In the genomic region with DNA sequence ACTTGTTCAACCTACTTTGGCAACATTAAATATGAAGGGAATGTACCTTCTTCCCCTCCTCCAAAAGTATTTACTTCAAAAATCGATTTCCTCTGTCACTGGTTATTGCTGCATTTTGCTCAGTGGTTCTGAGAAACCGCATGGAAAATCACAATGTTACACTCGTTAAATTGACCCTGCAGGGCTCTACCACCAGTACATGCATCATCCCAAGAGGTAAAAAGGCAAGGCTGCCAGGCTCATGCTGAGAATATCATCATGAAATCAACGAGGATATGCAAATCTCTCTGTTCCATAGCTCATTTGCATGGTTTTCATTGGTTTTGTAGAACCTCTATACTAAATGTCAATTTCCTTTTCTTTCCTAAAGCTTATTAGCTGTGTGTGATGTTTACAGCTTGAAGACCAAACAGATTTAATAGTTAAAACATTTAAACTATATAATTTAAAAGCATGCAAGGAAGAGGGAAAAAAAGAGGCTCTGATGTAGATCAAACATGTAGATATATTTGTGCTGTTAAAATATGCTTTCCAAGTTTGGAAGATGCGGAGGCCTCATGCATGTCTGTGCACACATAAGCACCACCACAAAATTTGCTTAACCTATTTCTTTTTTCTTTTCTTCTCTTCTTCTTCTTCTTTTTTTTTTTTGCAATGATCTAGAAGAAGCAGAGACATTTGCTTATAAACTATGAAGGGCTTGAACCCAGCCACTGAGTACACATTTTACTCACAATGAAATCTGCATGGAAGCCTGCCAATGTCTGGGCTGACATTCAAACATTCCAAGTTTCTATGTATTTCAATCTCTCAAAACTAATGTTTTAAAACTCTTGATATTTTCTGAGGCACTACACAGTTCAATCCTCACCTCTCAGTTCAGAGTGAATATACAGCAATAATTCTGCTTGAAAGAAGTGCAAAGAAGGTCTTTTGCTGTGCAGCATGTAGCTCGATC, we compare ENCODE assay signal across 1 cellular context.
TF ChIP-seq lines count a peak whose summit lies in the region.

No MANE protein-coding gene starts in this region.

TF ChIP-seq in endothelial cell of umbilical vein, 7 proteins besides CTCF, POLR2A, EP300 and RAD21:
- TF ChIP-seq, protein P1, sequence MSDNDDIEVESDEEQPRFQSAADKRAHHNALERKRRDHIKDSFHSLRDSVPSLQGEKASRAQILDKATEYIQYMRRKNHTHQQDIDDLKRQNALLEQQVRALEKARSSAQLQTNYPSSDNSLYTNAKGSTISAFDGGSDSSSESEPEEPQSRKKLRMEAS (IDR thresholded peaks at IDR 0.05; ENCODE audit: insufficient read depth, insufficient read length): no peak
- TF ChIP-seq EZH2 (IDR thresholded peaks at IDR 0.05; ENCODE audit: borderline replicate concordance, low read depth, low read length, severe bottlenecking) (no peak), GATA2 (IDR thresholded peaks at IDR 0.05; ENCODE audit: insufficient read depth, insufficient read length, low read depth, low read length) (no peak), FOS (IDR thresholded peaks at IDR 0.05; ENCODE audit: borderline replicate concordance, insufficient read depth, low read length) (no peak), JUN (IDR thresholded peaks at IDR 0.05; ENCODE audit: borderline replicate concordance, insufficient read depth, insufficient read length, low read depth) (no peak), POLR2AphosphoS5 (IDR thresholded peaks at IDR 0.05; ENCODE audit: insufficient read depth, low read depth, low read length) (no peak), MYC (IDR thresholded peaks at IDR 0.05; ENCODE audit: low read depth, low read length) (no peak)
